In the genomic region with DNA sequence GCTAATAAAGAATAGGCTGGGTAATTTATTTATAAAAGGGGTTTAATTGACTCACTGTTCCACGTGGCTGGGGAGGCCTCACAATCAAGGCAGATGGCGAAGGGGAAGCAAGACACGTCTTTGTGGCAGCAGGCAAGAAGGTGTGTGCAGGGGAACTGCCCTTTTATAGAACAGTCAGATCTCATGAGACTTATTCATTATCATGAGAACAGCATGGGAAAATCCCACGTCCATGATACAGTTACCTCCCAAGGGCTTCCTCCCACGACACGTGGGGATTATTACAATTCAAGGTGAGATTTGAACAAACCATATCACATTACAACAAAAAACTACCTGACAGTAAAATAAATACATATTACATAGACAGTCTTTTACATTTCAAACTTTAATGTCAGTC, we compare ENCODE assay signal across 15 cellular contexts.
A peak's percentile ranks its signal among the peaks of the same experiment; 100 is the strongest.
DNase-seq lines count a peak whose midpoint lies in the region; ATAC-seq and TF ChIP-seq lines count a peak whose summit lies in the region.
"Had no signal": no experiment of that assay in that cellular context is flagged by ENCODE, and none has a peak within 500 bp of the region (broad histone marks: within the 10 kb centered on the region; RNA-seq: fewer than 3 reads in every experiment).

No MANE protein-coding gene starts in this region.

- H3K4me2 ChIP-seq in BLaER1, result peak overlapping the region; percentile 20

- H3K4me1 ChIP-seq in BLaER1, result peaks cover 4% of the 10 kb centered on the region; the same call in 1 of the 2 replicates

- H3K27me3 ChIP-seq in BLaER1, result no peaks in the 10 kb centered on the region
- H3K27me3 ChIP-seq in WERI-Rb-1 (ENCODE audit: insufficient read depth, low read depth, severe bottlenecking), result no peaks in the 10 kb centered on the region

- H3K36me3 Mint-ChIP-seq in activated T-cell treated with anti-CD3 and anti-CD28 coated beads, Interleukin-2, amount 50 U/mL, for 72 hours (ENCODE audit: insufficient read depth in 2 of 2), result no peaks in the 10 kb centered on the region
- H3K36me3 Mint-ChIP-seq: activated CD8-positive, alpha-beta memory T cell treated with anti-CD3 and anti-CD28 coated beads, Interleukin-2, amount 10 ng/mL, durations not matched to agents 7 days and 5 days; stimulated activated memory B cell treated with anti-CD40 and anti-IgM and Interleukin-4, amounts not matched to agents 10 μg/mL and 1 μg/mL and 100 μg/mL, for 72 hours had no signal

- H3K4me3 Mint-ChIP-seq in activated T-cell treated with anti-CD3 and anti-CD28 coated beads, Interleukin-2, amount 50 U/mL, for 72 hours, result no peak overlapping the region
- H3K4me3 Mint-ChIP-seq: activated CD8-positive, alpha-beta memory T cell treated with anti-CD3 and anti-CD28 coated beads, Interleukin-2, amount 10 ng/mL, durations not matched to agents 7 days and 5 days; nephron progenitor cell; stimulated activated memory B cell treated with anti-CD40 and anti-IgM and Interleukin-4, amounts not matched to agents 10 μg/mL and 1 μg/mL and 100 μg/mL, for 72 hours had no signal

- peaks cover 0 to 2% of the 10 kb centered on the region in 2 donors for H3K9me3 Mint-ChIP-seq in activated T-cell treated with anti-CD3 and anti-CD28 coated beads, Interleukin-2, amount 50 U/mL, for 72 hours
- H3K9me3 Mint-ChIP-seq: nephron progenitor cell had no signal

- no peaks in the 10 kb centered on the region for H3K27me3 Mint-ChIP-seq in activated T-cell treated with anti-CD3 and anti-CD28 coated beads, Interleukin-2, amount 50 U/mL, for 72 hours (ENCODE audit: low read depth)
- H3K27me3 Mint-ChIP-seq: activated CD8-positive, alpha-beta memory T cell treated with anti-CD3 and anti-CD28 coated beads, Interleukin-2, amount 10 ng/mL, durations not matched to agents 7 days and 5 days; stimulated activated memory B cell treated with anti-CD40 and anti-IgM and Interleukin-4, amounts not matched to agents 10 μg/mL and 1 μg/mL and 100 μg/mL, for 72 hours had no signal

- no peaks in the 10 kb centered on the region for H3K4me1 Mint-ChIP-seq in activated T-cell treated with anti-CD3 and anti-CD28 coated beads, Interleukin-2, amount 50 U/mL, for 72 hours (ENCODE audit: low read depth)
- H3K4me1 Mint-ChIP-seq: activated CD8-positive, alpha-beta memory T cell treated with anti-CD3 and anti-CD28 coated beads, Interleukin-2, amount 10 ng/mL, durations not matched to agents 7 days and 5 days; stimulated activated memory B cell treated with anti-CD40 and anti-IgM and Interleukin-4, amounts not matched to agents 10 μg/mL and 1 μg/mL and 100 μg/mL, for 72 hours had no signal

- H3K9ac ChIP-seq in BLaER1, result no peak overlapping the region

- no peaks in the 10 kb centered on the region; the same call in 1 of the 2 replicates for H3K36me3 ChIP-seq in BLaER1
- H3K36me3 ChIP-seq in WERI-Rb-1, result no peaks in the 10 kb centered on the region

- H3K27ac Mint-ChIP-seq in activated T-cell treated with anti-CD3 and anti-CD28 coated beads, Interleukin-2, amount 50 U/mL, for 72 hours, result no peak overlapping the region
- H3K27ac Mint-ChIP-seq: activated CD8-positive, alpha-beta memory T cell treated with anti-CD3 and anti-CD28 coated beads, Interleukin-2, amount 10 ng/mL, durations not matched to agents 7 days and 5 days; nephron progenitor cell; stimulated activated memory B cell treated with anti-CD40 and anti-IgM and Interleukin-4, amounts not matched to agents 10 μg/mL and 1 μg/mL and 100 μg/mL, for 72 hours had no signal

- DNase-seq in NCI-H2081 treated with DMSO at 0.1 percent for 48 hours (lab: John Stamatoyannopoulos, UW) (peak; percentile 45), nucleus accumbens (lab: John Stamatoyannopoulos, UW) (no peak), WERI-Rb-1 (no peak)
- DNase-seq in effector CD8-positive, alpha-beta T cell (lab: John Stamatoyannopoulos, UW), result no peak
- no peak for DNase-seq in activated T-cell treated with anti-CD3 and anti-CD28 coated beads, Interleukin-2, amount 50 U/mL, for 72 hours
- DNase-seq: activated CD8-positive, alpha-beta memory T cell treated with anti-CD3 and anti-CD28 coated beads, Interleukin-2, amount 10 ng/mL, durations not matched to agents 7 days and 5 days; GDM1; kidney glomerular epithelial cell; NCI-H526 treated with DMSO at 0.1 percent for 48 hours; nephron progenitor cell; T-helper 2 cell had no signal

- ATAC-seq in GM18517 (IDR thresholded peaks at IDR 0.05; ENCODE audit: unreplicated experiment) (peak; percentile 69), HG02610 (IDR thresholded peaks at IDR 0.05; ENCODE audit: unreplicated experiment) (peak; percentile 83)
- no peak for ATAC-seq in activated T-cell treated with anti-CD3 and anti-CD28 coated beads, Interleukin-2, amount 50 U/mL, for 72 hours (replicated peaks in 1 of 2)
- ATAC-seq: activated CD8-positive, alpha-beta memory T cell treated with anti-CD3 and anti-CD28 coated beads, Interleukin-2, amount 10 ng/mL, durations not matched to agents 7 days and 5 days; stimulated activated memory B cell treated with anti-CD40 and anti-IgM and Interleukin-4, amounts not matched to agents 10 μg/mL and 1 μg/mL and 100 μg/mL, for 72 hours had no signal

- no peaks in the 10 kb centered on the region for H3K9me3 ChIP-seq in BLaER1
- H3K9me3 ChIP-seq in WERI-Rb-1 (ENCODE audit: severe bottlenecking), result no peaks in the 10 kb centered on the region

- H4K20me1 ChIP-seq in BLaER1, result no peaks in the 10 kb centered on the region

- peak overlapping the region; percentile 43; the same call in 1 of the 2 replicates for H3K27ac ChIP-seq in BLaER1
- no peak overlapping the region for H3K27ac ChIP-seq in WERI-Rb-1

- H3K4me3 ChIP-seq in BLaER1, result peak overlapping the region; percentile 56
- H3K4me3 ChIP-seq in WERI-Rb-1 (ENCODE audit: low read depth, low read length), result no peak overlapping the region

- no peak for TF ChIP-seq CTCF in WERI-Rb-1 (IDR thresholded peaks at IDR 0.05; ENCODE audit: low read depth, low read length)

Comparison
In these comparisons a context has a peak if more than half of its experiments do, and no peak if none do; other contexts are left out.
1. ATAC-seq: peak in GM18517 (single experiment) and HG02610 (single experiment); none in activated T-cell treated with anti-CD3 and anti-CD28 coated beads, Interleukin-2, amount 50 U/mL, for 72 hours (0 of 2).